In genomic region chr10:71965623-71966022, GRCh38 we compare ENCODE assay signal across 9 cellular contexts. TPM values are rescaled to one million over a fixed set of nuclear protein-coding genes. Genes with fewer than 3 reads are reported as not detected.
A peak's percentile ranks its signal among the peaks of the same experiment; 100 is the strongest.
DNase-seq lines count a peak whose midpoint lies in the region; ATAC-seq, FAIRE-seq and TF ChIP-seq lines count a peak whose summit lies in the region.
"Had no signal": no experiment of that assay in that cellular context is flagged by ENCODE, and none has a peak within 500 bp of the region (broad histone marks: within the 10 kb centered on the region; RNA-seq: fewer than 3 reads in every experiment).

No MANE protein-coding gene starts in this region.

- no TSS peak for BruUV-seq in IMR-90 (replicated peaks; lab: Mats Ljungman, UMichigan)

- H3K9me3 ChIP-seq in IMR-90 (ENCODE audit: control insufficient read depth, insufficient read depth, low read length) (no peaks in the 10 kb centered on the region; the same call in 1 of the 2 replicates), left lung (no peaks in the 10 kb centered on the region), subcutaneous abdominal adipose tissue (ENCODE audit: control insufficient read depth in 5 of 5, low read length in 5 of 5) (no peaks in the 10 kb centered on the region)

- peak overlapping the region; percentile 74 for H3K56ac ChIP-seq in IMR-90 (ENCODE audit: extremely low read depth, insufficient read depth, low read length)

- peak overlapping the region; percentile 89 for H2AFZ ChIP-seq in IMR-90 (replicated peaks; ENCODE audit: low read length, poor library complexity)

- CTCF ChIA-PET in IMR-90 (lab: Yijun Ruan, JAX), result no interaction called here

- H3K9ac ChIP-seq in IMR-90 (ENCODE audit: low read depth, low read length), result peak overlapping the region; percentile 94
- H3K9ac ChIP-seq in subcutaneous abdominal adipose tissue (ENCODE audit: low read length in 5 of 5), result peak overlapping the region; percentile 88 to 93 (median 89)

- peaks cover 67% of the 10 kb centered on the region for H3K4me1 Mint-ChIP-seq in brain

- no peak for FAIRE-seq in GM19239 (lab: Jason Lieb, UNC)

- dilution Hi-C loops in IMR-90 (cut with HindIII; ENCODE audit: low sequenced_read_pairs, unreplicated experiment), result no loop called here

- H3K14ac ChIP-seq in IMR-90 (replicated peaks; ENCODE audit: low read depth, low read length), result peak overlapping the region; percentile 92

- H3K27me3 Mint-ChIP-seq in brain, result peaks cover 10% of the 10 kb centered on the region

- intact Hi-C loops in IMR-90 (cut with micrococcal nuclease) (loop anchor here (2.0 kb wide), 1 partner anchor 83 kb away; no protein-coding TSS in a partner anchor), left lung (cut with DNase I) (loop anchor here in 1 of 2 donors (10.0 kb wide), 1 partner anchor 369 kb away; no protein-coding TSS in a partner anchor)

- H3K23ac ChIP-seq in IMR-90 (ENCODE audit: low read depth, low read length), result peak overlapping the region; percentile 70

- peaks cover 40% of the 10 kb centered on the region for H4K20me1 ChIP-seq in IMR-90 (ENCODE audit: insufficient read depth, low read length)

- in situ Hi-C loops in IMR-90 (cut with MboI; ENCODE audit: low sequenced_read_pairs), result loop anchor here (10.0 kb wide), 1 partner anchor 359 kb away; no protein-coding TSS in a partner anchor

- peak overlapping the region; percentile 96 for H2AK9ac ChIP-seq in IMR-90 (replicated peaks; ENCODE audit: low read depth, low read length, poor library complexity)

- TF ChIP-seq POLR2A in IMR-90 (IDR thresholded peaks at IDR 0.05; ENCODE audit: low read depth, low read length), result no peak

- no peak for TF ChIP-seq RAD21 in IMR-90 (IDR thresholded peaks at IDR 0.05; ENCODE audit: low read length)

- WGBS in IMR-90 (ENCODE audit: extremely low coverage in 2 of 2, insufficient read length in 1 of 2), 2 experiments, result 20% methylated on average over 1 of the region's 4 CpGs; no CpG with 5 or more reads in 1 of the 2 experiments

- H3K79me1 ChIP-seq in IMR-90 (ENCODE audit: low read depth in 1 of 2, low read length in 2 of 2), result peaks cover 17 to 57% of the 10 kb centered on the region in 2 experiments

- H3K27me3 ChIP-seq in IMR-90 (ENCODE audit: control insufficient read depth, insufficient read depth, low read length), result no peaks in the 10 kb centered on the region
- H3K27me3 ChIP-seq in left lung, result peaks cover 0 to 42% of the 10 kb centered on the region in 2 donors
- no peaks in the 10 kb centered on the region for H3K27me3 ChIP-seq in subcutaneous abdominal adipose tissue (ENCODE audit: control insufficient read depth in 5 of 5, insufficient read depth in 4 of 5, low read length in 5 of 5)

- H3K4me3 Mint-ChIP-seq in brain, result peak overlapping the region; percentile 90 to 100 (median 96)

- H3K36me3 Mint-ChIP-seq in brain, result no peaks in the 10 kb centered on the region

- POLR2A ChIA-PET in IMR-90 (lab: Charles Lee; ENCODE audit: unreplicated experiment), result interaction anchor here (0.7 to 1.0 kb wide), 2 partner anchors 9 to 21 kb away, joined by 4 to 7 read pairs; no protein-coding TSS in a partner anchor

- peaks cover 20% of the 10 kb centered on the region for H3K9me1 ChIP-seq in IMR-90 (ENCODE audit: insufficient read depth, low read length)

- H2AK5ac ChIP-seq in IMR-90 (ENCODE audit: low read depth, low read length), result peak overlapping the region; percentile 97

- H3K27ac ChIP-seq in IMR-90 (ENCODE audit: insufficient read depth, low read length) (peak overlapping the region; percentile 74), left lung (peak overlapping the region; percentile 78 to 82), subcutaneous abdominal adipose tissue (ENCODE audit: low read depth, low read length) (peak overlapping the region; percentile 95)

- ATAC-seq in IMR-90 (ENCODE audit: low read depth), result no peak; the same call in 1 of the 2 replicates
- ATAC-seq in left lung, result no peak
- ATAC-seq in HG03039 (IDR thresholded peaks at IDR 0.05; ENCODE audit: unreplicated experiment), result no peak

- H2BK20ac ChIP-seq in IMR-90 (ENCODE audit: low read depth, low read length), result no peak overlapping the region

- H2BK15ac ChIP-seq in IMR-90 (ENCODE audit: low read depth, low read length), result peak overlapping the region; percentile 65; the same call in 2 of the 3 replicates

- peak overlapping the region; percentile 65 for H2BK5ac ChIP-seq in IMR-90 (ENCODE audit: low read depth, low read length, poor library complexity, severe bottlenecking)

- DNase-seq in IMR-90 (no peak), left lung (no peak), GM19239 (ENCODE audit: insufficient read length, low spot score) (no peak), D341Med (ENCODE audit: low spot score) (no peak), DMS 273 treated with DMSO at 0.1 percent for 48 hours (lab: John Stamatoyannopoulos, UW) (no peak)
- DNase-seq: NCI-H1092 had no signal

- H3K4ac ChIP-seq in IMR-90 (ENCODE audit: low read depth, low read length), result peak overlapping the region; percentile 94

- H3K36me3 ChIP-seq in IMR-90 (ENCODE audit: control insufficient read depth, insufficient read depth, low read length), result no peaks in the 10 kb centered on the region
- H3K36me3 ChIP-seq in left lung, result no peaks in the 10 kb centered on the region
- peaks cover 0 to 5% (median 4%) of the 10 kb centered on the region in 5 donors for H3K36me3 ChIP-seq in subcutaneous abdominal adipose tissue (ENCODE audit: control insufficient read depth in 5 of 5, insufficient read depth in 5 of 5, low read length in 5 of 5)

- peak overlapping the region; percentile 81 for H4K91ac ChIP-seq in IMR-90 (ENCODE audit: insufficient read depth, low read depth, low read length)

- H2BK120ac ChIP-seq in IMR-90 (ENCODE audit: low read depth, low read length), result peak overlapping the region; percentile 60

- H4K8ac ChIP-seq in IMR-90 (ENCODE audit: low read depth in 2 of 2, low read length in 2 of 2), result peak overlapping the region; percentile 76 to 90

- H4K5ac ChIP-seq in IMR-90 (ENCODE audit: low read depth, low read length), result peak overlapping the region; percentile 3; the same call in 1 of the 2 replicates

- H3K27ac Mint-ChIP-seq in brain, result peak overlapping the region; percentile 91 to 98 (median 95)

- peak overlapping the region; percentile 41 for H3K18ac ChIP-seq in IMR-90 (ENCODE audit: low read depth, low read length)

- peaks cover 13% of the 10 kb centered on the region for H3K4me1 ChIP-seq in IMR-90 (ENCODE audit: control insufficient read depth, insufficient read depth, low read length)
- peaks cover 12 to 36% of the 10 kb centered on the region in 2 donors for H3K4me1 ChIP-seq in left lung
- H3K4me1 ChIP-seq in subcutaneous abdominal adipose tissue (ENCODE audit: control insufficient read depth in 5 of 5, insufficient read depth in 5 of 5, low read length in 5 of 5), result peaks cover 8 to 67% (median 54%) of the 10 kb centered on the region in 5 donors

- TF ChIP-seq CTCF in IMR-90 (conservative IDR thresholded peaks at IDR 0.05; ENCODE audit: low read depth, low read length) (no peak), brain (conservative IDR thresholded peaks at IDR 0.05) (no peak), left lung (IDR thresholded peaks at IDR 0.05) (no peak)

- H3K9me3 Mint-ChIP-seq in brain, result peaks cover 0 to 1% (median 0%) of the 10 kb centered on the region in 5 experiments

- peak overlapping the region; percentile 96 for H3K4me2 ChIP-seq in IMR-90 (ENCODE audit: low read depth, low read length)

- H3K4me3 ChIP-seq in IMR-90 (ENCODE audit: insufficient read depth, low read depth, low read length), result peak overlapping the region; percentile 77
- peak overlapping the region; percentile 47 to 59 for H3K4me3 ChIP-seq in left lung
- H3K4me3 ChIP-seq in subcutaneous abdominal adipose tissue (ENCODE audit: low read depth in 1 of 5, low read length in 5 of 5), result peak overlapping the region; percentile 78 to 96 (median 85)

TF ChIP-seq in IMR-90, 13 proteins besides CTCF, POLR2A, EP300 and RAD21:
- no peak for TF ChIP-seq CHD1 (IDR thresholded peaks at IDR 0.05; ENCODE audit: low read depth, low read length)
- TF ChIP-seq BHLHE40 (IDR thresholded peaks at IDR 0.05; ENCODE audit: low read depth, low read length), result no peak
- TF ChIP-seq MAFK (IDR thresholded peaks at IDR 0.05; ENCODE audit: low read depth, low read length), result no peak
- TF ChIP-seq USF2 (IDR thresholded peaks at IDR 0.05; ENCODE audit: low read depth, low read length), result no peak
- TF ChIP-seq RFX5 (IDR thresholded peaks at IDR 0.05; ENCODE audit: low read depth, low read length), result no peak
- TF ChIP-seq CEBPB (IDR thresholded peaks at IDR 0.05; ENCODE audit: low read depth, low read length), result no peak
- TF ChIP-seq FOS (IDR thresholded peaks at IDR 0.05; ENCODE audit: low read depth, low read length), result no peak
- TF ChIP-seq MAZ (IDR thresholded peaks at IDR 0.05; ENCODE audit: borderline replicate concordance, low read depth, low read length), result no peak
- TF ChIP-seq NFE2L2 (IDR thresholded peaks at IDR 0.05; ENCODE audit: low read depth, low read length), result no peak
- TF ChIP-seq MXI1 (IDR thresholded peaks at IDR 0.05; ENCODE audit: borderline replicate concordance, low read depth, low read length), result no peak
- TF ChIP-seq SMC3 (IDR thresholded peaks at IDR 0.05; ENCODE audit: low read depth, low read length), result no peak
- TF ChIP-seq ELK1 (IDR thresholded peaks at IDR 0.05; ENCODE audit: borderline replicate concordance, low read depth, low read length), result no peak
- TF ChIP-seq RCOR1 (IDR thresholded peaks at IDR 0.05; ENCODE audit: insufficient replicate concordance, low read length), result no peak

RNA-seq across cellular contexts. Expression of gene CHST3, which starts 1.4 kb away (rescaled TPM):
- 9.0 and 10.6 TPM in 2 replicates for total RNA-seq in IMR-90 (2012; rRNA removed)
- polyA plus RNA-seq in IMR-90 (2012; rRNA removed), result 8.6 and 9.1 TPM in 2 replicates
- polyA plus RNA-seq in IMR-90 (2012; cell fraction: cytosol; rRNA removed), result 5.5 and 6.1 TPM in 2 replicates
- 5.5 and 7.2 TPM in 2 replicates for polyA plus RNA-seq in IMR-90 (2012; cell fraction: nucleus; rRNA removed; ENCODE audit: low replicate concordance)
- 11.4 TPM for polyA plus RNA-seq in brain (ENCODE audit: insufficient read depth, low read depth, low replicate concordance)
- total RNA-seq in left lung, result 10 to 100 TPM; 10.3 to 20.1 TPM
